18 cellular contexts compared by ENCODE assay signal in genomic region chr2:21195326-21195725, GRCh38.
A peak's percentile ranks its signal among the peaks of the same experiment; 100 is the strongest.
DNase-seq lines count a peak whose midpoint lies in the region; ATAC-seq lines count a peak whose summit lies in the region.
"Had no signal": no experiment of that assay in that cellular context is flagged by ENCODE, and none has a peak within 500 bp of the region (broad histone marks: within the 10 kb centered on the region; RNA-seq: fewer than 3 reads in every experiment).

No MANE protein-coding gene starts in this region.

- H3K9me3 Mint-ChIP-seq in activated CD8-positive, alpha-beta memory T cell treated with anti-CD3 and anti-CD28 coated beads, Interleukin-2, amount 10 ng/mL, durations not matched to agents 7 days and 5 days (ENCODE audit: low read depth), result no peaks in the 10 kb centered on the region

- no peaks in the 10 kb centered on the region for H3K36me3 Mint-ChIP-seq in activated CD8-positive, alpha-beta memory T cell treated with anti-CD3 and anti-CD28 coated beads, Interleukin-2, amount 10 ng/mL, durations not matched to agents 7 days and 5 days
- H3K36me3 Mint-ChIP-seq: CD4-positive, alpha-beta memory T cell; IgD-negative memory B cell had no signal

- ATAC-seq in left colon, result peak; percentile 73
- no peak for ATAC-seq in activated CD8-positive, alpha-beta memory T cell treated with anti-CD3 and anti-CD28 coated beads, Interleukin-2, amount 10 ng/mL, durations not matched to agents 7 days and 5 days
- ATAC-seq: A549 had no signal

- H3K4me1 Mint-ChIP-seq in activated CD8-positive, alpha-beta memory T cell treated with anti-CD3 and anti-CD28 coated beads, Interleukin-2, amount 10 ng/mL, durations not matched to agents 7 days and 5 days, result no peaks in the 10 kb centered on the region
- H3K4me1 Mint-ChIP-seq: CD4-positive, alpha-beta memory T cell; IgD-negative memory B cell had no signal

- CTCF ChIA-PET in activated CD8-positive, alpha-beta memory T cell treated with anti-CD3 and anti-CD28 coated beads, Interleukin-2, amount 10 ng/mL, durations not matched to agents 7 days and 5 days (lab: Charles Lee), result interaction anchor here (0.7 kb wide), 1 partner anchor 1936 kb away, joined by 3 read pairs; no protein-coding TSS in a partner anchor

- peak; percentile 11 for DNase-seq in HT1080 (ENCODE audit: low read depth)
- DNase-seq in caudate nucleus (lab: John Stamatoyannopoulos, UW), result no peak
- DNase-seq in left colon, result no peak
- no peak for DNase-seq in substantia nigra (lab: John Stamatoyannopoulos, UW)
- no peak for DNase-seq in activated T-cell treated with anti-CD3 and anti-CD28 coated beads, Interleukin-2, amount 50 U/mL, for 1 hour
- no peak for DNase-seq in activated CD8-positive, alpha-beta memory T cell treated with anti-CD3 and anti-CD28 coated beads, Interleukin-2, amount 10 ng/mL, durations not matched to agents 7 days and 5 days
- DNase-seq in GM03348 (ENCODE audit: low spot score), result no peak
- no peak for DNase-seq in NCI-H524 treated with DMSO at 0.1 percent for 48 hours (lab: John Stamatoyannopoulos, UW)
- DNase-seq: BE2C; CD4-positive, alpha-beta memory T cell; DND-41; GF-D8; HCEC 1CT; HFFc6 had no signal

- peak overlapping the region; percentile 9 for H3K27ac ChIP-seq in caudate nucleus (ENCODE audit: low read depth, low read length)
- H3K27ac ChIP-seq in substantia nigra (ENCODE audit: low read depth, low read length, poor library complexity, severe bottlenecking), result peak overlapping the region; percentile 75
- H3K27ac ChIP-seq: A549, C4-2B, KMS-11 had no signal

- no peak overlapping the region for H3K27ac Mint-ChIP-seq in activated CD8-positive, alpha-beta memory T cell treated with anti-CD3 and anti-CD28 coated beads, Interleukin-2, amount 10 ng/mL, durations not matched to agents 7 days and 5 days
- H3K27ac Mint-ChIP-seq: CD4-positive, alpha-beta memory T cell; HFFc6; IgD-negative memory B cell had no signal

- intact Hi-C loops in left colon (cut with DNase I, micrococcal nuclease), result no loop called here

- H3K27me3 Mint-ChIP-seq in activated CD8-positive, alpha-beta memory T cell treated with anti-CD3 and anti-CD28 coated beads, Interleukin-2, amount 10 ng/mL, durations not matched to agents 7 days and 5 days, result no peaks in the 10 kb centered on the region
- H3K27me3 Mint-ChIP-seq: CD4-positive, alpha-beta memory T cell had no signal

- no peak overlapping the region for H3K4me3 Mint-ChIP-seq in activated CD8-positive, alpha-beta memory T cell treated with anti-CD3 and anti-CD28 coated beads, Interleukin-2, amount 10 ng/mL, durations not matched to agents 7 days and 5 days
- H3K4me3 Mint-ChIP-seq: CD4-positive, alpha-beta memory T cell; HFFc6; IgD-negative memory B cell had no signal
